10 cellular contexts compared by ENCODE assay signal in the genomic region with DNA sequence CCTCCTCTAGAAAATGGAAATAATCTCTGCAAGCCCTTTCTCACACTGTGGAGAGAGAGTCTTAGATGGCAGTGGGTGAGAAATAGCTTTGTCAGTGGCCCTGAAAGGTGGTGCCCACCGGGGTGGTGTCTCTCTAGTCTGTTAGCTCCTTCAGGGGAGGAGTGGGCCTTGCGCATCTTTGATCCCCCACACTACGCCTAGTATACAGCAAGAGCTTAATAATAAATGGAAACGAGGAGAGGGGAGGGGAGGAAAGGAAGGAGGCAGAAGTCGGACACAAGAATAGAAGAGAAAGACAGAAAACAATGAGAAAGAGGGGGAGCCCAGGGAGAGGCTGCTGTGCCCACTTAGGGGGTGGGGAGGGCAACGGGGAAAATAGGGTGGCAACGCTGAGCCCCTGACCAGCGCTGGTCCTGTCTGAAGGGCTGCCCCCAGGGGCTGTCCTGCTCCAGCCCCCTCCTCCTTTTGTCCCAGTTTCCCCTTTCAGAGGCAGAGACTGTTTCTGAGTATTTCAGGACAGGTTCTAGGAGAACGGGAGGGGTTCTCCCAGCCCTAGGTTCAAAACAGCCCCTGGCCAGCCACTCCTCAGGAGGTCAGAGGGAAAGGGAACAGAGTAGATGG. TPM values are rescaled to one million over a fixed set of nuclear protein-coding genes. Genes with fewer than 3 reads are reported as not detected.
DNase-seq lines count a peak whose midpoint lies in the region; ATAC-seq and TF ChIP-seq lines count a peak whose summit lies in the region.
"Had no signal": no experiment of that assay in that cellular context is flagged by ENCODE, and none has a peak within 500 bp of the region (broad histone marks: within the 10 kb centered on the region; RNA-seq: fewer than 3 reads in every experiment).

No MANE protein-coding gene starts in this region.

- no peak for ATAC-seq in heart left ventricle
- ATAC-seq in left ventricle myocardium superior: no peak

- WGBS in heart left ventricle, 4 donors: 41 to 61% (median 49%) methylated on average over 9 of the region's 9 CpGs

- no peak overlapping the region for H3K4me2 ChIP-seq in MM.1S (ENCODE audit: low read depth, low read length)

- H3K27me3 ChIP-seq in heart left ventricle: no peaks in the 10 kb centered on the region
- H3K27me3 ChIP-seq in muscle layer of duodenum (ENCODE audit: low read depth, low read length): no peaks in the 10 kb centered on the region
- no peaks in the 10 kb centered on the region for H3K27me3 ChIP-seq in vagina
- H3K27me3 ChIP-seq in HAP-1 (ENCODE audit: low read depth): no peaks in the 10 kb centered on the region
- peaks cover 26% of the 10 kb centered on the region; the same call in 1 of the 2 replicates for H3K27me3 ChIP-seq in MM.1S (replicated peaks; ENCODE audit: insufficient read depth, low read length)

- H3K36me3 ChIP-seq in heart left ventricle: no peaks in the 10 kb centered on the region
- no peaks in the 10 kb centered on the region for H3K36me3 ChIP-seq in muscle layer of duodenum (ENCODE audit: control insufficient read depth in 1 of 2, insufficient read depth in 2 of 2, low read length in 2 of 2)
- no peaks in the 10 kb centered on the region for H3K36me3 ChIP-seq in vagina
- H3K36me3 ChIP-seq in HAP-1 (replicated peaks): no peaks in the 10 kb centered on the region
- no peaks in the 10 kb centered on the region for H3K36me3 ChIP-seq in MM.1S (replicated peaks; ENCODE audit: insufficient read depth, low read length)

- intact Hi-C loops in heart left ventricle (cut with DNase I) (no loop called here), left ventricle myocardium superior (cut with micrococcal nuclease) (no loop called here), vagina (cut with DNase I) (no loop called here)

- no peaks in the 10 kb centered on the region for H3K9me2 ChIP-seq in MM.1S (replicated peaks; ENCODE audit: insufficient read depth, low read length)

- H3F3A ChIP-seq in MM.1S (ENCODE audit: insufficient read depth, low read length): no peaks in the 10 kb centered on the region

- H3K4me3 ChIP-seq in heart left ventricle (peak overlapping the region; percentile 50 to 99 (median 78)), choroid plexus epithelial cell (ENCODE audit: low read depth, low read length) (peak overlapping the region; percentile 70), muscle layer of duodenum (ENCODE audit: low read depth in 1 of 2, low read length in 2 of 2) (peak overlapping the region; percentile 87 to 90), vagina (peak overlapping the region; percentile 67 to 77), HAP-1 (no peak overlapping the region), MM.1S (ENCODE audit: low read length) (no peak overlapping the region)

- H3K4me1 ChIP-seq in heart left ventricle (peaks cover 19 to 75% (median 58%) of the 10 kb centered on the region in 12 donors), muscle layer of duodenum (ENCODE audit: control insufficient read depth in 1 of 2, insufficient read depth in 2 of 2, low read length in 2 of 2) (peaks cover 41 to 60% of the 10 kb centered on the region in 2 donors), vagina (peaks cover 75% of the 10 kb centered on the region), HAP-1 (peaks cover 20% of the 10 kb centered on the region), MM.1S (ENCODE audit: low read length) (no peaks in the 10 kb centered on the region)

- TF ChIP-seq CTCF in heart left ventricle (IDR thresholded peaks at IDR 0.05) (no peak), choroid plexus epithelial cell (conservative IDR thresholded peaks at IDR 0.05; ENCODE audit: low read depth, low read length) (no peak), vagina (IDR thresholded peaks at IDR 0.05) (no peak), MM.1S (IDR thresholded peaks at IDR 0.05; ENCODE audit: low read length) (no peak)

- DNase-seq in heart left ventricle (no peak), left ventricle myocardium superior (no peak), choroid plexus epithelial cell (ENCODE audit: low read depth) (no peak), vagina (ENCODE audit: extremely low spot score in 2 of 2) (no peak), HAP-1 (ENCODE audit: low spot score in 2 of 2) (no peak), NCI-H510A treated with DMSO at 0.1 percent for 48 hours (lab: John Stamatoyannopoulos, UW) (no peak), MM.1S (no peak)
- DNase-seq: DMS153, NCI-H1930 had no signal

- H3K79me2 ChIP-seq in MM.1S (ENCODE audit: low read length): no peaks in the 10 kb centered on the region

- no peaks in the 10 kb centered on the region for H4K20me1 ChIP-seq in MM.1S (ENCODE audit: insufficient read depth, low read length)

- in situ Hi-C loops in HAP-1 (cut with MboI; ENCODE audit: low sequenced_read_pairs): no loop called here

- no peaks in the 10 kb centered on the region for H3K9me3 ChIP-seq in heart left ventricle
- H3K9me3 ChIP-seq in muscle layer of duodenum (ENCODE audit: control insufficient read depth in 1 of 2, low read length in 2 of 2): no peaks in the 10 kb centered on the region
- no peaks in the 10 kb centered on the region for H3K9me3 ChIP-seq in vagina
- no peaks in the 10 kb centered on the region for H3K9me3 ChIP-seq in HAP-1
- H3K9me3 ChIP-seq in MM.1S (replicated peaks; ENCODE audit: insufficient read depth, low read length): no peaks in the 10 kb centered on the region

- no peak overlapping the region for H3K9ac ChIP-seq in MM.1S (ENCODE audit: low read length)

- H3K27ac ChIP-seq in heart left ventricle (peak overlapping the region; percentile 20 to 97 (median 92)), muscle layer of duodenum (ENCODE audit: low read length) (peak overlapping the region; percentile 92), vagina (peak overlapping the region; percentile 95), MM.1S (ENCODE audit: low read length) (no peak overlapping the region)

- no peak overlapping the region for H2AFZ ChIP-seq in MM.1S (ENCODE audit: low read length)

- TF ChIP-seq POLR2A in heart left ventricle (IDR thresholded peaks at IDR 0.05) (no peak), vagina (IDR thresholded peaks at IDR 0.05) (no peak)

RNA-seq across cellular contexts. Expression of a gene that starts 1.2 kb away (rescaled TPM):
- total RNA-seq in heart left ventricle: 10 to 100 TPM; 15.2 to 58.9 (median 29.2) TPM
- polyA plus RNA-seq in heart left ventricle: 10 to 100 TPM in 1 of 2 donors, 1 to 10 TPM in 1; 7.9 to 12.5 TPM
- total RNA-seq in left ventricle myocardium superior: 26.5 TPM
- 33.1 TPM for total RNA-seq in vagina

RNA-seq across cellular contexts. Expression of a gene that starts 49.1 kb away (rescaled TPM):
- total RNA-seq in heart left ventricle (1,000 to 10,000 TPM in 4 of 9 donors, 100 to 1,000 TPM in 5; 434 to 1,232 (median 990) TPM), left ventricle myocardium superior (874 TPM), vagina (1,625 TPM)
- 1,000 to 10,000 TPM in 1 of 2 donors, 100 to 1,000 TPM in 1; 761 to 2,100 TPM for polyA plus RNA-seq in heart left ventricle

Comparison
In these comparisons a context has a peak if more than half of its experiments do, and no peak if none do; other contexts are left out.
1. H3K4me3 ChIP-seq: peak in heart left ventricle (12 of 12), choroid plexus epithelial cell (single experiment), muscle layer of duodenum (2 of 2) and vagina (2 of 2); none in HAP-1 (single experiment) and MM.1S (single experiment).